In genomic region chr12:9039397-9039977, GRCh38 we compare ENCODE assay signal across 8 cellular contexts. TPM values are rescaled to one million over a fixed set of nuclear protein-coding genes. Genes with fewer than 3 reads are reported as not detected.
A peak's percentile ranks its signal among the peaks of the same experiment; 100 is the strongest.
DNase-seq lines count a peak whose midpoint lies in the region; TF ChIP-seq lines count a peak whose summit lies in the region.

No MANE protein-coding gene starts in this region.

- no peaks in the 10 kb centered on the region for H3K36me3 ChIP-seq in MM.1S (replicated peaks; ENCODE audit: insufficient read depth, low read length)
- no peaks in the 10 kb centered on the region for H3K36me3 ChIP-seq in SU-DHL-6 (ENCODE audit: low read length)
- no peaks in the 10 kb centered on the region for H3K36me3 ChIP-seq in neural cell (ENCODE audit: insufficient read depth, low read length)

- H3K4me2 ChIP-seq in MM.1S (ENCODE audit: low read depth, low read length) (no peak overlapping the region), SU-DHL-6 (ENCODE audit: low read depth, low read length, poor library complexity, severe bottlenecking) (no peak overlapping the region), neural cell (ENCODE audit: low read length) (no peak overlapping the region)

- H3K4me3 ChIP-seq in MM.1S (ENCODE audit: low read length) (no peak overlapping the region), SU-DHL-6 (ENCODE audit: insufficient read depth, low read length, poor library complexity, severe bottlenecking) (no peak overlapping the region), neural cell (ENCODE audit: low read length) (no peak overlapping the region)

- H3K9me2 ChIP-seq in MM.1S (replicated peaks; ENCODE audit: insufficient read depth, low read length) (no peaks in the 10 kb centered on the region), SU-DHL-6 (replicated peaks; ENCODE audit: insufficient read depth, low read length) (no peaks in the 10 kb centered on the region), neural cell (ENCODE audit: insufficient read depth, low read length) (no peaks in the 10 kb centered on the region)

- no peaks in the 10 kb centered on the region for H3K9me3 ChIP-seq in MM.1S (replicated peaks; ENCODE audit: insufficient read depth, low read length)
- no peaks in the 10 kb centered on the region for H3K9me3 ChIP-seq in SU-DHL-6 (ENCODE audit: insufficient read depth, low read length)
- no peaks in the 10 kb centered on the region for H3K9me3 ChIP-seq in neural cell (ENCODE audit: low read length)

- H3K9ac ChIP-seq in MM.1S (ENCODE audit: low read length) (no peak overlapping the region), SU-DHL-6 (ENCODE audit: low read length) (no peak overlapping the region), neural cell (ENCODE audit: low read length) (no peak overlapping the region)

- DNase-seq in ELR (ENCODE audit: low read depth) (peak; percentile 64), MM.1S (peak; percentile 68), fibroblast of gingiva (ENCODE audit: low read depth) (peak; percentile 26), amniotic stem cell (lab: John Stamatoyannopoulos, UW) (no peak), NCI-H187 (lab: John Stamatoyannopoulos, UW) (no peak)

- TF ChIP-seq EP300 in neural cell (conservative IDR thresholded peaks at IDR 0.05; ENCODE audit: poor library complexity, severe bottlenecking): no peak

- peak; percentile 94 for TF ChIP-seq CTCF in 22Rv1 (IDR thresholded peaks at IDR 0.05)
- TF ChIP-seq CTCF in MM.1S (IDR thresholded peaks at IDR 0.05; ENCODE audit: low read length): peak; percentile 78
- peak; percentile 43 for TF ChIP-seq CTCF in SU-DHL-6 (IDR thresholded peaks at IDR 0.05; ENCODE audit: insufficient read depth, low read length, poor library complexity, severe bottlenecking)
- TF ChIP-seq CTCF in neural cell (IDR thresholded peaks at IDR 0.05; ENCODE audit: poor library complexity, severe bottlenecking): peak; percentile 83

- H3K27me3 ChIP-seq in MM.1S (replicated peaks; ENCODE audit: insufficient read depth, low read length): no peaks in the 10 kb centered on the region
- H3K27me3 ChIP-seq in SU-DHL-6 (ENCODE audit: low read length): no peaks in the 10 kb centered on the region
- H3K27me3 ChIP-seq in neural cell (ENCODE audit: insufficient read depth, low read depth, low read length): no peaks in the 10 kb centered on the region

- H4K20me1 ChIP-seq in MM.1S (ENCODE audit: insufficient read depth, low read length) (no peaks in the 10 kb centered on the region), SU-DHL-6 (ENCODE audit: low read depth, low read length) (no peaks in the 10 kb centered on the region), neural cell (ENCODE audit: insufficient read depth) (no peaks in the 10 kb centered on the region)

- peak; percentile 81 for TF ChIP-seq RAD21 in neural cell (conservative IDR thresholded peaks at IDR 0.05)

- H3K79me2 ChIP-seq in MM.1S (ENCODE audit: low read length) (no peaks in the 10 kb centered on the region), SU-DHL-6 (ENCODE audit: insufficient read depth, low read length) (no peaks in the 10 kb centered on the region), neural cell (replicated peaks; ENCODE audit: insufficient read depth, low read length) (no peaks in the 10 kb centered on the region)

- H3F3A ChIP-seq in MM.1S (ENCODE audit: insufficient read depth, low read length) (no peaks in the 10 kb centered on the region), SU-DHL-6 (ENCODE audit: insufficient read depth) (no peaks in the 10 kb centered on the region), neural cell (ENCODE audit: insufficient read depth, low read length, poor library complexity, severe bottlenecking) (no peaks in the 10 kb centered on the region)

- H2AFZ ChIP-seq in MM.1S (ENCODE audit: low read length): no peak overlapping the region
- no peak overlapping the region for H2AFZ ChIP-seq in SU-DHL-6 (ENCODE audit: low read depth, low read length, severe bottlenecking)
- no peak overlapping the region for H2AFZ ChIP-seq in neural cell (ENCODE audit: low read depth, low read length)

- H3K27ac ChIP-seq in 22Rv1 (no peak overlapping the region), MM.1S (ENCODE audit: low read length) (no peak overlapping the region), SU-DHL-6 (ENCODE audit: low read depth, low read length) (no peak overlapping the region), neural cell (ENCODE audit: low read length) (no peak overlapping the region)

- H3K4me1 ChIP-seq in MM.1S (ENCODE audit: low read length): no peaks in the 10 kb centered on the region

TF ChIP-seq in neural cell, 6 proteins besides CTCF, POLR2A, EP300 and RAD21:
- TF ChIP-seq MXI1 (conservative IDR thresholded peaks at IDR 0.05; ENCODE audit: poor library complexity, severe bottlenecking): no peak
- no peak for TF ChIP-seq TAF1 (IDR thresholded peaks at IDR 0.05; ENCODE audit: low read depth)
- TF ChIP-seq REST (IDR thresholded peaks at IDR 0.05; ENCODE audit: borderline replicate concordance): no peak
- no peak for TF ChIP-seq POLR2AphosphoS5 (IDR thresholded peaks at IDR 0.05)
- no peak for TF ChIP-seq EZH2 (IDR thresholded peaks at IDR 0.05; ENCODE audit: borderline replicate concordance, insufficient read depth, low read length, poor library complexity, severe bottlenecking)
- peak; percentile 80 for TF ChIP-seq SMC3 (conservative IDR thresholded peaks at IDR 0.05; ENCODE audit: poor library complexity)

RNA-seq across cellular contexts. Expression of gene KLRG1, which starts 50.1 kb away (rescaled TPM):
- 3.4 and 4.7 TPM in 2 replicates for polyA plus RNA-seq in neural cell
- polyA minus RNA-seq in neural cell: 6.5 and 9.3 TPM in 2 replicates

Comparison
In these comparisons a context has a peak if more than half of its experiments do, and no peak if none do; other contexts are left out.
1. CTCF ChIP-seq: peak in every context shown above with its lines; median percentile 94 in 22Rv1; 83 in neural cell; 78 in MM.1S; 43 in SU-DHL-6.
2. DNase-seq: peak in ELR (single experiment), MM.1S (single experiment) and fibroblast of gingiva (single experiment); none in amniotic stem cell (single experiment) and NCI-H187 (0 of 2).